ENCODE assay signal across 23 cellular contexts in the genomic region with DNA sequence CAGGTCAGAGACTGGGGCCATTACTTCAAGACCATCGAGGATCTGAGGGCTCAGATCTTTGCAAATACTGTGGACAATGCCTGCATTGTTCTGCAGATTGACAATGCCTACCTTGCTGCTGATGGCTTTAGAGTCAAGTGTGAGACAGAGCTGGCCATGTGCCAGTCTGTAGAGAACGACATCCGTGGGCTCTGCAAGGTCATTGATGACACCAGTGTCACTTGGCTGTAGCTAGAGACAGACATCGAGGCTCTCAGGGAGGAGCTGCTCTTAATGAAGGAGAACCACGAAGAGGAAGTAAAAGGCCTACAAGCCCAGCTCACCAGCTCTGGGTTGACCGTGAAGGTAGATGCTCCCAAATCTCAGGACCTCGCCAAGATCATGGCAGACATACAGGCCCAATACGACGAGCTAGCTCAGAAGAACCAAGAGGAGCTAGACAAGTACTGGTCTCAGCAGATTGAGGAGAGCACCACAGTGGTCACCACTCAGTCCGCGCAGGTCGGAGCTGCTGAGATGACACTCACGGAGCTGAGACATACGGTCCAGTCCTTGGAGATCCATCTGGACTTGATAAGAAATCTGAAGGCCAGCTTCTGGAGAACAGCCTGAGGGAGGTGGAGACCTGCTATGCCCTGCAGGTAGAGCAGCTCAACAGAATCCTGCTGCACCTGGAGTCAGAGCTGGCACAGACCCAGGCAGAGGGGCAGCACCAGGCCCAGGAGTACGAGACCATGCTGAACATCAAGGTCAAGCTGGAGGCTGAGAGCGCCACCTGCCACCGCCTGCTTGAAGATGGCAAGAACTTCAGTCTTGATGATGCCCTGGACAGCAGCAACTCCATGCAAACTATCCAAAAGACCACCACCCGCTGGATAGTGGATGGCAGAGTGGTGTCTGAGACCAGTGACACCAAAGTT. TPM values are rescaled to one million over a fixed set of nuclear protein-coding genes. Genes with fewer than 3 reads are reported as not detected.
DNase-seq lines count a peak whose midpoint lies in the region; ATAC-seq and TF ChIP-seq lines count a peak whose summit lies in the region.
"Had no signal": no experiment of that assay in that cellular context is flagged by ENCODE, and none has a peak within 500 bp of the region (broad histone marks: within the 10 kb centered on the region; RNA-seq: fewer than 3 reads in every experiment).

No MANE protein-coding gene starts in this region.

- H3K27ac Mint-ChIP-seq in endothelial cell (ENCODE audit: unreplicated experiment), result no peak overlapping the region
- H3K27ac Mint-ChIP-seq: activated CD8-positive, alpha-beta T cell treated with anti-CD3 and anti-CD28 coated beads for 36 hours; activated naive CD8-positive, alpha-beta T cell treated with anti-CD3 and anti-CD28 coated beads, Interleukin-2, amount 10 ng/mL, durations not matched to agents 7 days and 5 days had no signal

- intact Hi-C loops in Right ventricle myocardium inferior (cut with DNase I) (no loop called here), cardiac septum (cut with DNase I) (no loop called here)

- peaks cover 3% of the 10 kb centered on the region for H3K27me3 Mint-ChIP-seq in endothelial cell (ENCODE audit: unreplicated experiment)
- H3K27me3 Mint-ChIP-seq: activated CD8-positive, alpha-beta T cell treated with anti-CD3 and anti-CD28 coated beads for 36 hours; activated naive CD8-positive, alpha-beta T cell treated with anti-CD3 and anti-CD28 coated beads, Interleukin-2, amount 10 ng/mL, durations not matched to agents 7 days and 5 days; CD4-positive, alpha-beta memory T cell had no signal

- H3K4me3 Mint-ChIP-seq in endothelial cell (ENCODE audit: unreplicated experiment), result peak overlapping the region; percentile 23
- H3K4me3 Mint-ChIP-seq: activated CD8-positive, alpha-beta T cell treated with anti-CD3 and anti-CD28 coated beads for 36 hours; activated naive CD8-positive, alpha-beta T cell treated with anti-CD3 and anti-CD28 coated beads, Interleukin-2, amount 10 ng/mL, durations not matched to agents 7 days and 5 days; neural crest cell had no signal

- no peak for TF ChIP-seq CTCF in endothelial cell (IDR thresholded peaks at IDR 0.05; ENCODE audit: unreplicated experiment)

- DNase-seq in Right ventricle myocardium inferior (ENCODE audit: missing footprints) (peak; percentile 53), cardiac septum (ENCODE audit: low spot score) (no peak), MV-4-11 (lab: John Stamatoyannopoulos, UW) (peak; percentile 60), endothelial cell (ENCODE audit: low spot score) (no peak), NCI-H226 (no peak), medulla oblongata (ENCODE audit: extremely low spot score) (no peak)
- DNase-seq: activated CD8-positive, alpha-beta T cell treated with anti-CD3 and anti-CD28 coated beads for 36 hours; activated naive CD8-positive, alpha-beta T cell treated with anti-CD3 and anti-CD28 coated beads, Interleukin-2, amount 10 ng/mL, durations not matched to agents 7 days and 5 days; activated T-cell treated with anti-CD3 and anti-CD28 coated beads, Interleukin-2, amount 50 U/mL, for 1 hour; cerebellar nuclear complex; DMS153; foreskin melanocyte; GDM1; HCEC 1CT; left ventricle myocardium inferior; NCI-H1048; NCI-H187; SJCRH30; T-helper 2 cell had no signal

- H3K9me3 Mint-ChIP-seq in endothelial cell (ENCODE audit: unreplicated experiment), result no peaks in the 10 kb centered on the region
- H3K9me3 Mint-ChIP-seq: activated CD8-positive, alpha-beta T cell treated with anti-CD3 and anti-CD28 coated beads for 36 hours; activated naive CD8-positive, alpha-beta T cell treated with anti-CD3 and anti-CD28 coated beads, Interleukin-2, amount 10 ng/mL, durations not matched to agents 7 days and 5 days; CD4-positive, alpha-beta memory T cell; neural crest cell had no signal

- peaks cover 4% of the 10 kb centered on the region for H3K36me3 Mint-ChIP-seq in endothelial cell (ENCODE audit: low read depth, unreplicated experiment)

- ATAC-seq in Right ventricle myocardium inferior, result no peak
- no peak for ATAC-seq in GM19397 (IDR thresholded peaks at IDR 0.05; ENCODE audit: unreplicated experiment)
- ATAC-seq: activated CD8-positive, alpha-beta T cell treated with anti-CD3 and anti-CD28 coated beads for 36 hours; Panc1 had no signal

- H3K4me1 Mint-ChIP-seq in endothelial cell (ENCODE audit: unreplicated experiment), result peaks cover 8% of the 10 kb centered on the region

RNA-seq across cellular contexts. Expression of a gene that starts 9.3 kb away (rescaled TPM):
- 35.4 TPM for total RNA-seq in Right ventricle myocardium inferior
- total RNA-seq in cardiac septum, result 46.8 TPM
- 61.5 TPM for total RNA-seq in endothelial cell (ENCODE audit: unreplicated experiment)

Comparison
In these comparisons a context has a peak if more than half of its experiments do, and no peak if none do; other contexts are left out.
1. DNase-seq: peak in Right ventricle myocardium inferior (single experiment) and MV-4-11 (single experiment); none in cardiac septum (single experiment), endothelial cell (single experiment), NCI-H226 (single experiment) and medulla oblongata (single experiment).